In genomic region chr6:89023591-89024441, GRCh38 we compare ENCODE assay signal across 1 cellular context.
TF ChIP-seq lines count a peak whose summit lies in the region.

No MANE protein-coding gene starts in this region.

TF ChIP-seq in IMR-90, 13 proteins besides CTCF, POLR2A, EP300 and RAD21 (continued from another document):
- no peak for TF ChIP-seq MXI1 (IDR thresholded peaks at IDR 0.05; ENCODE audit: borderline replicate concordance, low read depth, low read length)
